In the genomic region with DNA sequence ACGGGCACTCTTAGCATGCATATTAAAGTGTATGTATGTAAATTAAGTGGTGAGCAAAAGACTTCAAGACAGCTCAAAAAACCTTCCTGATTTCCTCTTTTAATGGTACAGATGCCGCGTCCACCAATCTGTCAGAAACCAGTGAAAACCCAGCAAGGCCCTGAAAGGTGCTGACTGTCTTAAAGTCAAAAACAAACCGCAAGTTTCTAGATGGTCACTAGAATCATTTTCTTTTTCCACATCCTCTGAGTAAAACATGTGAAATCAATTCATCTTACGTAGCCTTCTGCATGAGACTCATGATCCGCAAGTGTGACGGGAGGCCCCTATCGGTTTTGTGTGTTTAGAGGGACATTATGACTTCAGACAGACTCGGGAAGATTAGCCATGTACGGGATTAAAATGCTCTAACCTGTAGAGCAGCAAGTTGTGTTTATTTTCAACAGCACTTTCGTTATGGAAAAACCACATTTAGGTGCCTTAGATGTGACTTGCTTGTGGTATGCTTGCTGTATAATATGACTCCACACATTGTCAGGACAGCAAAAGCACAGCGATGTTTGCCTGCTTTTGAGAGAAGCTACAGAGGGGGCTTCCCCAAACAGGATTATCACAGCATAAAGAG, we compare ENCODE assay signal across 1 cellular context.
TF ChIP-seq lines count a peak whose summit lies in the region.

No MANE protein-coding gene starts in this region.

TF ChIP-seq in GM23338, 12 proteins besides CTCF, POLR2A, EP300 and RAD21 (continued from another document):
- TF ChIP-seq, protein P1, sequence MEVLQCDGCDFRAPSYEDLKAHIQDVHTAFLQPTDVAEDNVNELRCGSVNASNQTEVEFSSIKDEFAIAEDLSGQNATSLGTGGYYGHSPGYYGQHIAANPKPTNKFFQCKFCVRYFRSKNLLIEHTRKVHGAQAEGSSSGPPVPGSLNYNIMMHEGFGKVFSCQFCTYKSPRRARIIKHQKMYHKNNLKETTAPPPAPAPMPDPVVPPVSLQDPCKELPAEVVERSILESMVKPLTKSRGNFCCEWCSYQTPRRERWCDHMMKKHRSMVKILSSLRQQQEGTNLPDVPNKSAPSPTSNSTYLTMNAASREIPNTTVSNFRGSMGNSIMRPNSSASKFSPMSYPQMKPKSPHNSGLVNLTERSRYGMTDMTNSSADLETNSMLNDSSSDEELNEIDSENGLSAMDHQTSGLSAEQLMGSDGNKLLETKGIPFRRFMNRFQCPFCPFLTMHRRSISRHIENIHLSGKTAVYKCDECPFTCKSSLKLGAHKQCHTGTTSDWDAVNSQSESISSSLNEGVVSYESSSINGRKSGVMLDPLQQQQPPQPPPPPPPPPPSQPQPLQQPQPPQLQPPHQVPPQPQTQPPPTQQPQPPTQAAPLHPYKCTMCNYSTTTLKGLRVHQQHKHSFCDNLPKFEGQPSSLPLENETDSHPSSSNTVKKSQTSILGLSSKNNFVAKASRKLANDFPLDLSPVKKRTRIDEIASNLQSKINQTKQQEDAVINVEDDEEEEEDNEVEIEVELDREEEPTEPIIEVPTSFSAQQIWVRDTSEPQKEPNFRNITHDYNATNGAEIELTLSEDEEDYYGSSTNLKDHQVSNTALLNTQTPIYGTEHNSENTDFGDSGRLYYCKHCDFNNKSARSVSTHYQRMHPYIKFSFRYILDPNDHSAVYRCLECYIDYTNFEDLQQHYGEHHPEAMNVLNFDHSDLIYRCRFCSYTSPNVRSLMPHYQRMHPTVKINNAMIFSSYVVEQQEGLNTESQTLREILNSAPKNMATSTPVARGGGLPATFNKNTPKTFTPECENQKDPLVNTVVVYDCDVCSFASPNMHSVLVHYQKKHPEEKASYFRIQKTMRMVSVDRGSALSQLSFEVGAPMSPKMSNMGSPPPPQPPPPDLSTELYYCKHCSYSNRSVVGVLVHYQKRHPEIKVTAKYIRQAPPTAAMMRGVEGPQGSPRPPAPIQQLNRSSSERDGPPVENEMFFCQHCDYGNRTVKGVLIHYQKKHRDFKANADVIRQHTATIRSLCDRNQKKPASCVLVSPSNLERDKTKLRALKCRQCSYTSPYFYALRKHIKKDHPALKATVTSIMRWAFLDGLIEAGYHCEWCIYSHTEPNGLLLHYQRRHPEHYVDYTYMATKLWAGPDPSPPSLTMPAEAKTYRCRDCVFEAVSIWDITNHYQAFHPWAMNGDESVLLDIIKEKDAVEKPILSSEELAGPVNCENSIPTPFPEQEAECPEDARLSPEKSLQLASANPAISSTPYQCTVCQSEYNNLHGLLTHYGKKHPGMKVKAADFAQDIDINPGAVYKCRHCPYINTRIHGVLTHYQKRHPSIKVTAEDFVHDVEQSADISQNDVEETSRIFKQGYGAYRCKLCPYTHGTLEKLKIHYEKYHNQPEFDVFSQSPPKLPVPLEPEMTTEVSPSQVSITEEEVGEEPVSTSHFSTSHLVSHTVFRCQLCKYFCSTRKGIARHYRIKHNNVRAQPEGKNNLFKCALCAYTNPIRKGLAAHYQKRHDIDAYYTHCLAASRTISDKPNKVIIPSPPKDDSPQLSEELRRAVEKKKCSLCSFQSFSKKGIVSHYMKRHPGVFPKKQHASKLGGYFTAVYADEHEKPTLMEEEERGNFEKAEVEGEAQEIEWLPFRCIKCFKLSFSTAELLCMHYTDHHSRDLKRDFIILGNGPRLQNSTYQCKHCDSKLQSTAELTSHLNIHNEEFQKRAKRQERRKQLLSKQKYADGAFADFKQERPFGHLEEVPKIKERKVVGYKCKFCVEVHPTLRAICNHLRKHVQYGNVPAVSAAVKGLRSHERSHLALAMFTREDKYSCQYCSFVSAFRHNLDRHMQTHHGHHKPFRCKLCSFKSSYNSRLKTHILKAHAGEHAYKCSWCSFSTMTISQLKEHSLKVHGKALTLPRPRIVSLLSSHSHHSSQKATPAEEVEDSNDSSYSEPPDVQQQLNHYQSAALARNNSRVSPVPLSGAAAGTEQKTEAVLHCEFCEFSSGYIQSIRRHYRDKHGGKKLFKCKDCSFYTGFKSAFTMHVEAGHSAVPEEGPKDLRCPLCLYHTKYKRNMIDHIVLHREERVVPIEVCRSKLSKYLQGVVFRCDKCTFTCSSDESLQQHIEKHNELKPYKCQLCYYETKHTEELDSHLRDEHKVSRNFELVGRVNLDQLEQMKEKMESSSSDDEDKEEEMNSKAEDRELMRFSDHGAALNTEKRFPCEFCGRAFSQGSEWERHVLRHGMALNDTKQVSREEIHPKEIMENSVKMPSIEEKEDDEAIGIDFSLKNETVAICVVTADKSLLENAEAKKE (CRISPR knock-in tag; IDR thresholded peaks at IDR 0.05), result no peak
- no peak for TF ChIP-seq NANOG (IDR thresholded peaks at IDR 0.05; ENCODE audit: borderline replicate concordance)
